In genomic region chr9:129640086-129640870, GRCh38 we compare ENCODE assay signal across 1 cellular context.
TF ChIP-seq lines count a peak whose summit lies in the region.

No MANE protein-coding gene starts in this region.

TF ChIP-seq in GM12878, 131 proteins besides CTCF, POLR2A, EP300 and RAD21:
- TF ChIP-seq RELB (IDR thresholded peaks at IDR 0.05; ENCODE audit: low read depth) (no peak), CBX3 (IDR thresholded peaks at IDR 0.05; ENCODE audit: borderline replicate concordance, low read depth) (no peak), HDAC6 (IDR thresholded peaks at IDR 0.05; ENCODE audit: unreplicated experiment) (no peak)
